24 cellular contexts compared by ENCODE assay signal in the genomic region with DNA sequence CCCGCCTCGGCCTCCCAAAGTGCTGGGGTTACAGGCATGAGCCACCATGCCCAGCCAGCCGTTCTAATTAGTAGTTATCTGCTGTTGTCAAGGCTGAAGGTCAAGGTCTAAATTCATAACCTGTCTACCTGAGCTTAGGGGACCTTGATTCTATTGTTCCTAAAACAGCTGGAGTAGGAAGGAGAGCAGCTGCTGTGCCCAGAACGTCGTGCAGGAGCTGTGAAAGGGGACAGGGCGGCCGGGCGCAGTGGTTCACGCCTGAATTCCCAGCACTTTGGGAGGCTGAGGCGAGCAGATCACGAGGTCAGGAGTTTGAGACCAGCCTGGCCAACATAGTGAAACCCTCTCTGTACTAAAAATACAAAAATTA. TPM values are rescaled to one million over a fixed set of nuclear protein-coding genes. Genes with fewer than 3 reads are reported as not detected.
DNase-seq lines count a peak whose midpoint lies in the region; TF ChIP-seq lines count a peak whose summit lies in the region.
"Had no signal": no experiment of that assay in that cellular context is flagged by ENCODE, and none has a peak within 500 bp of the region (broad histone marks: within the 10 kb centered on the region; RNA-seq: fewer than 3 reads in every experiment).

No MANE protein-coding gene starts in this region.

- peaks cover 20% of the 10 kb centered on the region for H4K20me1 ChIP-seq in osteoblast (ENCODE audit: insufficient read depth, low read length)
- no peaks in the 10 kb centered on the region for H4K20me1 ChIP-seq in OCI-LY7 (ENCODE audit: insufficient read depth, low read length)

- DNase-seq in endodermal cell (peak; percentile 28), osteoblast (ENCODE audit: insufficient read length, low spot score, missing footprints) (peak; percentile 36), tibial artery (no peak), NCI-H2029 treated with DMSO at 0.1 percent for 48 hours (lab: John Stamatoyannopoulos, UW) (no peak), OCI-LY7 (ENCODE audit: low spot score) (no peak), retina (no peak)
- DNase-seq: activated CD4-positive, alpha-beta T cell treated with anti-CD3 and anti-CD28 coated beads, Interleukin-2, amount 10 ng/mL, durations not matched to agents 7 days and 5 days; CD4-positive, alpha-beta memory T cell; DMS153; GF-D8; mesenchymal stem cell; MG63; NCI-H1417; NCI-H524 treated with DMSO at 0.1 percent for 48 hours; SK-N-SH; stimulated activated CD4-positive, alpha-beta T cell treated with anti-CD3 and anti-CD28 coated beads, Interleukin-12 subunit alpha, Interleukin-12 subunit beta, amount 100 ng/mL, for 4 hours; stimulated activated CD4-positive, alpha-beta T cell treated with anti-CD3 and anti-CD28 coated beads, Interleukin-4, amount 100 ng/mL, for 4 hours had no signal

- H3K27me3 ChIP-seq in endodermal cell (ENCODE audit: control insufficient read depth, insufficient read depth, low read length, poor library complexity, severe bottlenecking) (peaks cover 56% of the 10 kb centered on the region), osteoblast (ENCODE audit: insufficient read depth, low read length) (no peaks in the 10 kb centered on the region), tibial artery (no peaks in the 10 kb centered on the region)
- H3K27me3 ChIP-seq: MG63 had no signal

- H3K9ac ChIP-seq in endodermal cell (ENCODE audit: extremely low read depth, low read length, poor library complexity, severe bottlenecking), result no peak overlapping the region
- H3K9ac ChIP-seq: SK-N-SH had no signal

- peaks cover 29% of the 10 kb centered on the region for H3K4me1 Mint-ChIP-seq in endodermal cell
- H3K4me1 Mint-ChIP-seq: activated CD4-positive, alpha-beta T cell treated with anti-CD3 and anti-CD28 coated beads, Interleukin-2, amount 10 ng/mL, durations not matched to agents 7 days and 5 days; activated naive CD4-positive, alpha-beta T cell treated with anti-CD3 and anti-CD28 coated beads, Interleukin-2, amount 50 U/mL, for 24 hours had no signal

- H3K4me3 ChIP-seq in endodermal cell (ENCODE audit: low read length), result no peak overlapping the region
- H3K4me3 ChIP-seq in osteoblast (ENCODE audit: insufficient read depth, low read length), result no peak overlapping the region
- no peak overlapping the region for H3K4me3 ChIP-seq in tibial artery
- no peak overlapping the region for H3K4me3 ChIP-seq in OCI-LY7 (ENCODE audit: low read depth, low read length, poor library complexity, severe bottlenecking)
- H3K4me3 ChIP-seq: K562, MG63, prostate gland had no signal

- peaks cover 28% of the 10 kb centered on the region for H3K36me3 Mint-ChIP-seq in endodermal cell (ENCODE audit: low read depth)

- no peak overlapping the region for H2AFZ ChIP-seq in osteoblast (ENCODE audit: low read length)
- no peak overlapping the region for H2AFZ ChIP-seq in OCI-LY7 (ENCODE audit: low read length)

- BruUV-seq in OCI-LY7 (replicated peaks; lab: Mats Ljungman, UMichigan), result no TSS peak

- H3K9me3 ChIP-seq in endodermal cell (ENCODE audit: control insufficient read depth, low read length) (no peaks in the 10 kb centered on the region), osteoblast (ENCODE audit: low read depth, low read length) (no peaks in the 10 kb centered on the region), tibial artery (no peaks in the 10 kb centered on the region), OCI-LY7 (ENCODE audit: low read length) (no peaks in the 10 kb centered on the region)
- H3K9me3 ChIP-seq: MG63, prostate gland, SK-N-SH had no signal

- CTCF ChIA-PET in OCI-LY7 (lab: Charles Lee; ENCODE audit: unreplicated experiment), result no interaction called here

- H3K27ac Mint-ChIP-seq in endodermal cell, result no peak overlapping the region
- H3K27ac Mint-ChIP-seq: activated naive CD4-positive, alpha-beta T cell treated with anti-CD3 and anti-CD28 coated beads, Interleukin-2, amount 50 U/mL, for 24 hours; natural killer cell treated with Interleukin-12 subunit alpha and Interleukin-12 subunit beta and Interleukin-15 and Interleukin-18, amount 100 ng/mL, for 72 hours; stimulated activated naive CD8-positive, alpha-beta T cell treated with anti-CD3 and anti-CD28 coated beads, Interleukin-15, Interleukin-2, amounts not matched to agents 100 ng/mL and 50 ng/mL, for 24 hours had no signal

- H3K27me3 Mint-ChIP-seq in endodermal cell (ENCODE audit: insufficient read depth), result peaks cover 58% of the 10 kb centered on the region
- H3K27me3 Mint-ChIP-seq: activated CD4-positive, alpha-beta T cell treated with anti-CD3 and anti-CD28 coated beads, Interleukin-2, amount 10 ng/mL, durations not matched to agents 7 days and 5 days; activated naive CD4-positive, alpha-beta T cell treated with anti-CD3 and anti-CD28 coated beads, Interleukin-2, amount 50 U/mL, for 24 hours; CD4-positive, alpha-beta memory T cell; natural killer cell treated with Interleukin-12 subunit alpha and Interleukin-12 subunit beta and Interleukin-15 and Interleukin-18, amount 100 ng/mL, for 72 hours; stimulated activated naive CD8-positive, alpha-beta T cell treated with anti-CD3 and anti-CD28 coated beads, Interleukin-15, Interleukin-2, amounts not matched to agents 100 ng/mL and 50 ng/mL, for 24 hours had no signal

- POLR2A ChIA-PET in OCI-LY7 (lab: Charles Lee), result interaction anchor here (1.3 kb wide), 1 partner anchor 10 kb away, joined by 3 read pairs; no protein-coding TSS in a partner anchor

- no peaks in the 10 kb centered on the region for H3K9me3 Mint-ChIP-seq in endodermal cell
- H3K9me3 Mint-ChIP-seq: activated CD4-positive, alpha-beta T cell treated with anti-CD3 and anti-CD28 coated beads, Interleukin-2, amount 10 ng/mL, durations not matched to agents 7 days and 5 days; activated naive CD4-positive, alpha-beta T cell treated with anti-CD3 and anti-CD28 coated beads, Interleukin-2, amount 50 U/mL, for 24 hours; CD4-positive, alpha-beta memory T cell; natural killer cell treated with Interleukin-12 subunit alpha and Interleukin-12 subunit beta and Interleukin-15 and Interleukin-18, amount 100 ng/mL, for 72 hours; stimulated activated naive CD8-positive, alpha-beta T cell treated with anti-CD3 and anti-CD28 coated beads, Interleukin-15, Interleukin-2, amounts not matched to agents 100 ng/mL and 50 ng/mL, for 24 hours had no signal

- intact Hi-C loops in tibial artery (cut with DNase I; ENCODE audit: low total_unique reads), result no loop called here
- intact Hi-C loops in OCI-LY7 (cut with micrococcal nuclease; ENCODE audit: unreplicated experiment), result no loop called here

- H3K4me2 ChIP-seq in osteoblast (ENCODE audit: insufficient read depth, low read length) (no peak overlapping the region), OCI-LY7 (ENCODE audit: low read length) (no peak overlapping the region)
- H3K4me2 ChIP-seq: SK-N-SH had no signal

- H3K27ac ChIP-seq in angular gyrus (ENCODE audit: low read depth, low read length), result peak overlapping the region; percentile 80
- no peak overlapping the region for H3K27ac ChIP-seq in endodermal cell (ENCODE audit: low read depth, low read length)
- no peak overlapping the region for H3K27ac ChIP-seq in osteoblast (ENCODE audit: low read depth, low read length)
- peak overlapping the region; percentile 61 to 69 for H3K27ac ChIP-seq in tibial artery
- no peak overlapping the region for H3K27ac ChIP-seq in OCI-LY7 (ENCODE audit: low read depth, low read length, poor library complexity, severe bottlenecking)
- H3K27ac ChIP-seq: prostate gland, VCaP had no signal

- H3K36me3 ChIP-seq in endodermal cell (ENCODE audit: control insufficient read depth, insufficient read depth, low read length) (peaks cover 10% of the 10 kb centered on the region), osteoblast (ENCODE audit: insufficient read depth, low read length) (peaks cover 4% of the 10 kb centered on the region), tibial artery (peaks cover 0 to 20% (median 10%) of the 10 kb centered on the region in 3 donors), OCI-LY7 (ENCODE audit: insufficient read depth, low read length) (peaks cover 16% of the 10 kb centered on the region)
- H3K36me3 ChIP-seq: prostate gland had no signal

- peaks cover 7% of the 10 kb centered on the region for H3K4me1 ChIP-seq in endodermal cell (ENCODE audit: control insufficient read depth, insufficient read depth, low read length)
- peaks cover 4% of the 10 kb centered on the region for H3K4me1 ChIP-seq in osteoblast (ENCODE audit: insufficient read depth, low read length)
- peaks cover 0 to 40% (median 25%) of the 10 kb centered on the region in 4 donors for H3K4me1 ChIP-seq in tibial artery
- peaks cover 4% of the 10 kb centered on the region for H3K4me1 ChIP-seq in OCI-LY7 (ENCODE audit: insufficient read depth, low read length, poor library complexity, severe bottlenecking)
- H3K4me1 ChIP-seq: prostate gland had no signal

- WGBS in endodermal cell (ENCODE audit: insufficient coverage in 1 of 2, insufficient read length in 1 of 2), 2 experiments, result 91 to 98% methylated on average over 11 of the region's 11 CpGs

- H3K9me2 ChIP-seq in OCI-LY7 (ENCODE audit: insufficient read depth, low read length), result no peaks in the 10 kb centered on the region
- H3K9me2 ChIP-seq: SK-N-SH had no signal

- H3K79me2 ChIP-seq in osteoblast (ENCODE audit: insufficient read depth, low read length) (peaks cover 5% of the 10 kb centered on the region), OCI-LY7 (ENCODE audit: insufficient read depth, low read depth, low read length) (no peaks in the 10 kb centered on the region)

- TF ChIP-seq CTCF in endodermal cell (conservative IDR thresholded peaks at IDR 0.05) (no peak), osteoblast (IDR thresholded peaks at IDR 0.05; ENCODE audit: extremely low read depth, low read depth, low read length) (no peak), tibial artery (IDR thresholded peaks at IDR 0.05) (no peak), OCI-LY7 (conservative IDR thresholded peaks at IDR 0.05; ENCODE audit: low read length) (no peak)

- no peak overlapping the region for H3K4me3 Mint-ChIP-seq in endodermal cell
- H3K4me3 Mint-ChIP-seq: activated CD4-positive, alpha-beta T cell treated with anti-CD3 and anti-CD28 coated beads, Interleukin-2, amount 10 ng/mL, durations not matched to agents 7 days and 5 days; activated naive CD4-positive, alpha-beta T cell treated with anti-CD3 and anti-CD28 coated beads, Interleukin-2, amount 50 U/mL, for 24 hours; CD4-positive, alpha-beta memory T cell; natural killer cell treated with Interleukin-12 subunit alpha and Interleukin-12 subunit beta and Interleukin-15 and Interleukin-18, amount 100 ng/mL, for 72 hours; stimulated activated naive CD8-positive, alpha-beta T cell treated with anti-CD3 and anti-CD28 coated beads, Interleukin-15, Interleukin-2, amounts not matched to agents 100 ng/mL and 50 ng/mL, for 24 hours had no signal

RNA-seq across cellular contexts. Expression of a gene that starts 21.0 kb away (rescaled TPM):
- total RNA-seq in endodermal cell (100 to 1,000 TPM in 1 of 2 donors, 10 to 100 TPM in 1; 96.0 to 106 TPM), osteoblast (33.3 and 38.0 TPM in 2 replicates), OCI-LY7 (2022) (109 and 121 TPM in 2 replicates)
- 90.8 TPM for polyA plus RNA-seq in endodermal cell (2013, experiment 1 of 2)
- 82.1 TPM for polyA plus RNA-seq in endodermal cell (2013, experiment 2 of 2)
- 36.9 and 60.6 TPM in 2 replicates for total RNA-seq in OCI-LY7 (2014; rRNA removed; shearing (Covaris generic))

RNA-seq across cellular contexts. Expression of a gene that starts 37.9 kb away (rescaled TPM):
- 10 to 100 TPM; 26.4 to 31.0 TPM for total RNA-seq in endodermal cell
- polyA plus RNA-seq in endodermal cell (2013, experiment 1 of 2), result 14.9 TPM
- 11.8 TPM for polyA plus RNA-seq in endodermal cell (2013, experiment 2 of 2)
- total RNA-seq in osteoblast, result 8.7 and 10.3 TPM in 2 replicates
- total RNA-seq in OCI-LY7 (2014; rRNA removed; shearing (Covaris generic)), result not detected in 2 replicates
- total RNA-seq in OCI-LY7 (2022), result 0.24 and 1.0 TPM in 2 replicates
- polyA plus RNA-seq: CD4-positive, alpha-beta memory T cell had no signal

RNA-seq across cellular contexts. Expression of a gene that starts 38.9 kb away (rescaled TPM):
- total RNA-seq in endodermal cell (10 to 100 TPM; 37.7 to 39.1 TPM), osteoblast (9.7 and 10.9 TPM in 2 replicates), OCI-LY7 (2022) (57.9 and 69.8 TPM in 2 replicates)
- 30.2 TPM for polyA plus RNA-seq in endodermal cell (2013, experiment 1 of 2)
- polyA plus RNA-seq in endodermal cell (2013, experiment 2 of 2), result 32.7 TPM
- 45.4 and 57.4 TPM in 2 replicates for total RNA-seq in OCI-LY7 (2014; rRNA removed; shearing (Covaris generic))

RNA-seq across cellular contexts. Expression of a gene that starts 48.0 kb away (rescaled TPM):
- total RNA-seq in endodermal cell (100 to 1,000 TPM; 128 to 149 TPM), osteoblast (0.36 and 0.59 TPM in 2 replicates), OCI-LY7 (2022) (20.9 and 21.6 TPM in 2 replicates)
- polyA plus RNA-seq in endodermal cell (2013, experiment 1 of 2), result 20.2 TPM
- polyA plus RNA-seq in endodermal cell (2013, experiment 2 of 2), result 16.5 TPM
- total RNA-seq in OCI-LY7 (2014; rRNA removed; shearing (Covaris generic)), result 10.7 and 12.6 TPM in 2 replicates

Comparison
In these comparisons a context has a peak if more than half of its experiments do, and no peak if none do; other contexts are left out.
1. H3K27ac ChIP-seq: peak in angular gyrus (single experiment) and tibial artery (2 of 2); none in endodermal cell (single experiment), osteoblast (single experiment) and OCI-LY7 (single experiment).
2. DNase-seq: peak in endodermal cell (single experiment) and osteoblast (single experiment); none in tibial artery (0 of 2), NCI-H2029 treated with DMSO at 0.1 percent for 48 hours (single experiment), OCI-LY7 (single experiment) and retina (single experiment).